In genomic region chr2:95344656-95345055, GRCh38 we compare ENCODE assay signal across 16 cellular contexts. TPM values are rescaled to one million over a fixed set of nuclear protein-coding genes. Genes with fewer than 3 reads are reported as not detected.
A peak's percentile ranks its signal among the peaks of the same experiment; 100 is the strongest.
DNase-seq lines count a peak whose midpoint lies in the region; ATAC-seq and TF ChIP-seq lines count a peak whose summit lies in the region.
"Had no signal": no experiment of that assay in that cellular context is flagged by ENCODE, and none has a peak within 500 bp of the region (broad histone marks: within the 10 kb centered on the region; RNA-seq: fewer than 3 reads in every experiment).

No MANE protein-coding gene starts in this region.

- intact Hi-C loops in tibial artery (cut with DNase I; ENCODE audit: low total_unique reads): loop anchor here (5.0 kb wide), 1 partner anchor 58 kb away; the partner anchor contains the start of gene FAHD2A
- intact Hi-C loops in A673 (cut with micrococcal nuclease; ENCODE audit: unreplicated experiment): no loop called here

- peak overlapping the region; percentile 76 for H3K4me3 Mint-ChIP-seq in activated naive CD8-positive, alpha-beta T cell treated with anti-CD3 and anti-CD28 coated beads, Interleukin-2, amount 10 ng/mL, durations not matched to agents 7 days and 5 days
- no peak overlapping the region for H3K4me3 Mint-ChIP-seq in activated naive CD8-positive, alpha-beta T cell treated with anti-CD3 and anti-CD28 coated beads, Interleukin-2, amount 50 U/mL, for 24 hours
- peak overlapping the region; percentile 21 to 75 (median 43) for H3K4me3 Mint-ChIP-seq in T-cell

- H3K4me3 ChIP-seq in tibial artery: no peak overlapping the region
- H3K4me3 ChIP-seq in A673 (ENCODE audit: low read depth, low read length, poor library complexity, severe bottlenecking): no peak overlapping the region

- no TSS peak for BruUV-seq in A673 (replicated peaks; lab: Mats Ljungman, UMichigan)

- H3K27me3 Mint-ChIP-seq in activated naive CD8-positive, alpha-beta T cell treated with anti-CD3 and anti-CD28 coated beads, Interleukin-2, amount 10 ng/mL, durations not matched to agents 7 days and 5 days: peaks cover 42% of the 10 kb centered on the region
- peaks cover 50% of the 10 kb centered on the region for H3K27me3 Mint-ChIP-seq in activated naive CD8-positive, alpha-beta T cell treated with anti-CD3 and anti-CD28 coated beads, Interleukin-2, amount 50 U/mL, for 24 hours
- H3K27me3 Mint-ChIP-seq in T-cell: peaks cover 30 to 49% of the 10 kb centered on the region in 2 donors

- no peaks in the 10 kb centered on the region for H3K4me1 Mint-ChIP-seq in activated naive CD8-positive, alpha-beta T cell treated with anti-CD3 and anti-CD28 coated beads, Interleukin-2, amount 10 ng/mL, durations not matched to agents 7 days and 5 days
- peaks cover 3% of the 10 kb centered on the region for H3K4me1 Mint-ChIP-seq in activated naive CD8-positive, alpha-beta T cell treated with anti-CD3 and anti-CD28 coated beads, Interleukin-2, amount 50 U/mL, for 24 hours
- H3K4me1 Mint-ChIP-seq in T-cell: peaks cover 0 to 9% (median 6%) of the 10 kb centered on the region in 3 donors

- H3K27ac ChIP-seq in tibial artery (no peak overlapping the region), A673 (ENCODE audit: low read depth, low read length, poor library complexity, severe bottlenecking) (no peak overlapping the region)
- H3K27ac ChIP-seq: epithelial cell of prostate, gastrocnemius medialis had no signal

- no peak overlapping the region for H3K27ac Mint-ChIP-seq in activated naive CD8-positive, alpha-beta T cell treated with anti-CD3 and anti-CD28 coated beads, Interleukin-2, amount 10 ng/mL, durations not matched to agents 7 days and 5 days
- no peak overlapping the region for H3K27ac Mint-ChIP-seq in activated naive CD8-positive, alpha-beta T cell treated with anti-CD3 and anti-CD28 coated beads, Interleukin-2, amount 50 U/mL, for 24 hours
- H3K27ac Mint-ChIP-seq in T-cell: no peak overlapping the region
- H3K27ac Mint-ChIP-seq: activated CD8-positive, alpha-beta T cell treated with anti-CD3 and anti-CD28 coated beads for 36 hours had no signal

- ATAC-seq in activated naive CD8-positive, alpha-beta T cell treated with anti-CD3 and anti-CD28 coated beads, Interleukin-2, amount 10 ng/mL, durations not matched to agents 7 days and 5 days (ENCODE audit: low read depth): no peak
- no peak for ATAC-seq in activated naive CD8-positive, alpha-beta T cell treated with anti-CD3 and anti-CD28 coated beads, Interleukin-2, amount 50 U/mL, for 24 hours
- ATAC-seq in T-cell (replicated peaks in 1 of 4): no peak
- no peak for ATAC-seq in HG03378 (IDR thresholded peaks at IDR 0.05; ENCODE audit: unreplicated experiment)

- TF ChIP-seq CTCF in tibial artery (IDR thresholded peaks at IDR 0.05): no peak
- no peak for TF ChIP-seq CTCF in A673 (conservative IDR thresholded peaks at IDR 0.05; ENCODE audit: low read depth, low read length)

- H3K9me3 Mint-ChIP-seq in activated naive CD8-positive, alpha-beta T cell treated with anti-CD3 and anti-CD28 coated beads, Interleukin-2, amount 10 ng/mL, durations not matched to agents 7 days and 5 days: no peaks in the 10 kb centered on the region
- no peaks in the 10 kb centered on the region for H3K9me3 Mint-ChIP-seq in activated naive CD8-positive, alpha-beta T cell treated with anti-CD3 and anti-CD28 coated beads, Interleukin-2, amount 50 U/mL, for 24 hours
- no peaks in the 10 kb centered on the region for H3K9me3 Mint-ChIP-seq in T-cell
- H3K9me3 Mint-ChIP-seq: activated CD8-positive, alpha-beta T cell treated with anti-CD3 and anti-CD28 coated beads for 36 hours had no signal

- no peaks in the 10 kb centered on the region for H3K36me3 ChIP-seq in tibial artery
- H3K36me3 ChIP-seq in A673 (ENCODE audit: insufficient read depth, low read length, poor library complexity, severe bottlenecking): no peaks in the 10 kb centered on the region
- H3K36me3 ChIP-seq: gastrocnemius medialis, ovary had no signal

- no peaks in the 10 kb centered on the region for H3K36me3 Mint-ChIP-seq in activated naive CD8-positive, alpha-beta T cell treated with anti-CD3 and anti-CD28 coated beads, Interleukin-2, amount 10 ng/mL, durations not matched to agents 7 days and 5 days
- no peaks in the 10 kb centered on the region for H3K36me3 Mint-ChIP-seq in activated naive CD8-positive, alpha-beta T cell treated with anti-CD3 and anti-CD28 coated beads, Interleukin-2, amount 50 U/mL, for 24 hours (ENCODE audit: low read depth)
- no peaks in the 10 kb centered on the region for H3K36me3 Mint-ChIP-seq in T-cell

- H3K4me1 ChIP-seq in tibial artery (peaks cover 0 to 18% (median 14%) of the 10 kb centered on the region in 4 donors), A673 (ENCODE audit: insufficient read depth, low read length, poor library complexity, severe bottlenecking) (peaks cover 10% of the 10 kb centered on the region)

- peak; percentile 14 for DNase-seq in activated naive CD8-positive, alpha-beta T cell treated with anti-CD3 and anti-CD28 coated beads, Interleukin-2, amount 10 ng/mL, durations not matched to agents 7 days and 5 days
- no peak for DNase-seq in activated naive CD8-positive, alpha-beta T cell treated with anti-CD3 and anti-CD28 coated beads, Interleukin-2, amount 50 U/mL, for 24 hours
- DNase-seq in T-cell (peak in 1 of 34 experiments; percentile 19), islet precursor cell (peak; percentile 4), tibial artery (peak; percentile 15 to 31), A673 (ENCODE audit: low spot score) (no peak), NCI-H187 treated with DMSO at 0.1 percent for 48 hours (lab: John Stamatoyannopoulos, UW) (no peak)
- DNase-seq: activated CD8-positive, alpha-beta T cell treated with anti-CD3 and anti-CD28 coated beads for 36 hours; EL; gastrocnemius medialis; NCI-H1930; NK-92 treated with Interleukin-12 subunit alpha and Interleukin-12 subunit beta, amount 100 ng/mL, for 24 hours had no signal

- POLR2A ChIA-PET in activated naive CD8-positive, alpha-beta T cell treated with anti-CD3 and anti-CD28 coated beads, Interleukin-2, amount 10 ng/mL, durations not matched to agents 7 days and 5 days (lab: Charles Lee): no interaction called here
- POLR2A ChIA-PET in T-cell (lab: Charles Lee) (no interaction called here), A673 (lab: Charles Lee; ENCODE audit: low non-redundant PET) (no interaction called here)

- CTCF ChIA-PET in T-cell (lab: Charles Lee) (interaction anchor here in 1 of 2 donors (1.5 kb wide), 1 partner anchor 18 kb away, joined by 3 read pairs; no protein-coding TSS in a partner anchor), A673 (lab: Charles Lee) (interaction anchor here (1.5 kb wide), 1 partner anchor 45 kb away, joined by 5 read pairs; no protein-coding TSS in a partner anchor)

- H3K9me3 ChIP-seq in tibial artery (no peaks in the 10 kb centered on the region), A673 (ENCODE audit: low read depth, low read length, poor library complexity, severe bottlenecking) (no peaks in the 10 kb centered on the region)
- H3K9me3 ChIP-seq: Caco-2, gastrocnemius medialis, ovary had no signal

- peaks cover 0 to 7% of the 10 kb centered on the region in 2 donors for H3K27me3 ChIP-seq in tibial artery
- H3K27me3 ChIP-seq in A673 (replicated peaks; ENCODE audit: insufficient read depth, low read depth, low read length, poor library complexity): peaks cover 41% of the 10 kb centered on the region
- H3K27me3 ChIP-seq: ovary had no signal

RNA-seq across cellular contexts. Expression of gene KCNIP3, which starts 47.5 kb away (rescaled TPM):
- total RNA-seq in activated naive CD8-positive, alpha-beta T cell treated with anti-CD3 and anti-CD28 coated beads, Interleukin-2, amount 10 ng/mL, durations not matched to agents 7 days and 5 days: not detected
- total RNA-seq in T-cell: not detected
- total RNA-seq in A673 (2021): 0.24 and 0.45 TPM in 2 replicates
- total RNA-seq: activated CD8-positive, alpha-beta T cell treated with anti-CD3 and anti-CD28 coated beads for 36 hours; Caco-2 had no signal

RNA-seq across cellular contexts. Expression of gene FAHD2A, which starts 57.9 kb away (rescaled TPM):
- total RNA-seq in activated naive CD8-positive, alpha-beta T cell treated with anti-CD3 and anti-CD28 coated beads, Interleukin-2, amount 10 ng/mL, durations not matched to agents 7 days and 5 days: 10 to 100 TPM; 34.8 to 38.2 TPM
- total RNA-seq in T-cell: 10 to 100 TPM; 26.4 to 34.9 (median 28.7) TPM
- 28.9 and 34.4 TPM in 2 replicates for total RNA-seq in A673 (2021)

Comparison
In these comparisons a context has a peak if more than half of its experiments do, and no peak if none do; other contexts are left out.
1. DNase-seq: peak in activated naive CD8-positive, alpha-beta T cell treated with anti-CD3 and anti-CD28 coated beads, Interleukin-2, amount 10 ng/mL, durations not matched to agents 7 days and 5 days (single experiment), islet precursor cell (single experiment) and tibial artery (2 of 2); none in activated naive CD8-positive, alpha-beta T cell treated with anti-CD3 and anti-CD28 coated beads, Interleukin-2, amount 50 U/mL, for 24 hours (single experiment), A673 (single experiment) and NCI-H187 treated with DMSO at 0.1 percent for 48 hours (single experiment).